Comparison of ENCODE assay signal across 8 cellular contexts in genomic region chr21:34744801-34745200, GRCh38.
"Had no signal": no experiment of that assay in that cellular context is flagged by ENCODE, and none has a peak within 500 bp of the region (broad histone marks: within the 10 kb centered on the region; RNA-seq: fewer than 3 reads in every experiment).

No MANE protein-coding gene starts in this region.

- H3K27ac ChIP-seq: colonic mucosa, dorsolateral prefrontal cortex, esophagus muscularis mucosa, gastrocnemius medialis, right lobe of liver, upper lobe of left lung had no signal

- H3K27me3 ChIP-seq: colonic mucosa, gastrocnemius medialis, right lobe of liver, upper lobe of left lung had no signal

- H3K36me3 ChIP-seq: colonic mucosa, esophagus muscularis mucosa, gastrocnemius medialis, right lobe of liver, upper lobe of left lung had no signal

- H3K4me1 ChIP-seq: right lobe of liver had no signal

- H3K9me3 ChIP-seq: colonic mucosa, esophagus muscularis mucosa, gastrocnemius medialis, right lobe of liver, upper lobe of left lung had no signal

- DNase-seq: activated B cell treated with CpG ODN at 0.5 μM for 24 hours, naive B cell had no signal

- H3K4me3 ChIP-seq: colonic mucosa, esophagus muscularis mucosa, right lobe of liver had no signal
